In genomic region chr11:65170058-65170534, GRCh38 we compare ENCODE assay signal across 1 cellular context.
TF ChIP-seq lines count a peak whose summit lies in the region.

Gene SPDYC (plus strand): TSS chr11:65170233. CDS start chr11:65171358, 1,125 bp downstream.

TF ChIP-seq in K562, 482 proteins besides CTCF, POLR2A, EP300 and RAD21 (continued from another document and continues in another):
- TF ChIP-seq ZNF318 (IDR thresholded peaks at IDR 0.05; ENCODE audit: borderline replicate concordance in 1 of 2, low read depth in 1 of 2) (no peak), E2F1 (CRISPR knock-in tag; IDR thresholded peaks at IDR 0.05) (peak; percentile 58), SMAD1 (IDR thresholded peaks at IDR 0.05; ENCODE audit: low read depth, low read length, partially characterized antibody) (peak; percentile 93), FOXJ3 (CRISPR knock-in tag; IDR thresholded peaks at IDR 0.05) (no peak), ZNF512 (tag; IDR thresholded peaks at IDR 0.05) (no peak), CGGBP1 (CRISPR knock-in tag; IDR thresholded peaks at IDR 0.05) (peak; percentile 81; the same call in 1 of the 2 replicates), KDM2B (CRISPR knock-in tag; IDR thresholded peaks at IDR 0.05) (no peak), NR3C1 (CRISPR knock-in tag; IDR thresholded peaks at IDR 0.05) (no peak), POLR2AphosphoS2 (IDR thresholded peaks at IDR 0.05; ENCODE audit: low read length) (peak; percentile 68; the same call in 1 of the 2 replicates), ZNF134 (CRISPR knock-in tag; conservative IDR thresholded peaks at IDR 0.05) (no peak), TCF7L2 (IDR thresholded peaks at IDR 0.05; ENCODE audit: low read depth, low read length) (no peak), CBFB (CRISPR knock-in tag; IDR thresholded peaks at IDR 0.05) (no peak), XRCC3 (IDR thresholded peaks at IDR 0.05) (no peak), ZNF655 (CRISPR knock-in tag; IDR thresholded peaks at IDR 0.05) (no peak), GTF3C2 (IDR thresholded peaks at IDR 0.05; ENCODE audit: borderline replicate concordance, extremely low read depth, insufficient read length) (no peak), NCOA2 (IDR thresholded peaks at IDR 0.05; ENCODE audit: partially characterized antibody in 2 of 2) (no peak), HMGN3 (IDR thresholded peaks at IDR 0.05; ENCODE audit: borderline replicate concordance, extremely low read depth, insufficient read length, low read depth, low read length) (peak; percentile 60), GATA2 (CRISPR knock-in tag; IDR thresholded peaks at IDR 0.05) (no peak), ZSCAN32 (CRISPR knock-in tag; IDR thresholded peaks at IDR 0.05) (no peak), KLF1 (tag; IDR thresholded peaks at IDR 0.05) (0 out of 2 replicates have a peak, but pooled peaks have one; percentile 17), PCBP1 (IDR thresholded peaks at IDR 0.05; ENCODE audit: low read depth, low read length, poor library complexity, severe bottlenecking) (peak; percentile 47), TGIF2 (CRISPR knock-in tag; IDR thresholded peaks at IDR 0.05) (no peak), CREB1 (IDR thresholded peaks at IDR 0.05) (no peak), CREB1 (CRISPR knock-in tag; IDR thresholded peaks at IDR 0.05) (peak; percentile 38; the same call in 1 of the 2 replicates), ZBED1 (IDR thresholded peaks at IDR 0.05) (no peak), SMAD4 (CRISPR knock-in tag; conservative IDR thresholded peaks at IDR 0.05) (no peak), UBTF (IDR thresholded peaks at IDR 0.05; ENCODE audit: borderline replicate concordance in 1 of 2, low read depth in 2 of 2, low read length in 2 of 2) (no peak), SP1 (CRISPR knock-in tag; IDR thresholded peaks at IDR 0.05) (peak; percentile 88), PTBP1 (IDR thresholded peaks at IDR 0.05; ENCODE audit: low read depth, low read length) (no peak), RBM22 (IDR thresholded peaks at IDR 0.05; ENCODE audit: low read depth, low read length, poor library complexity, severe bottlenecking) (peak; percentile 97), ZHX1 (conservative IDR thresholded peaks at IDR 0.05; ENCODE audit: low read length) (no peak), NR2F6 (CRISPR knock-in tag; IDR thresholded peaks at IDR 0.05) (no peak), ZNF41 (CRISPR knock-in tag; conservative IDR thresholded peaks at IDR 0.05) (no peak), MCM2 (IDR thresholded peaks at IDR 0.05; ENCODE audit: low read depth) (no peak), PHF8 (IDR thresholded peaks at IDR 0.05; ENCODE audit: borderline replicate concordance, low read length) (peak; percentile 95), VEZF1 (CRISPR knock-in tag; IDR thresholded peaks at IDR 0.05) (no peak), CTBP1 (IDR thresholded peaks at IDR 0.05; ENCODE audit: borderline replicate concordance) (peak; percentile 73; the same call in 1 of the 2 replicates)
